ENCODE assay signal across 33 cellular contexts in genomic region chr2:170201262-170201661, GRCh38. TPM values are rescaled to one million over a fixed set of nuclear protein-coding genes. Genes with fewer than 3 reads are reported as not detected.
"Had no signal": no experiment of that assay in that cellular context is flagged by ENCODE, and none has a peak within 500 bp of the region (broad histone marks: within the 10 kb centered on the region; RNA-seq: fewer than 3 reads in every experiment).

No MANE protein-coding gene starts in this region.

- DNase-seq: activated CD4-positive, alpha-beta T cell treated with anti-CD3 and anti-CD28 coated beads, Interleukin-2, amount 50 U/mL, for 1 hour; activated CD4-positive, CD25-positive, alpha-beta regulatory T cell treated with anti-CD3 and anti-CD28 coated beads, Interleukin-2, amount 50 U/mL, for 72 hours; activated CD8-positive, alpha-beta T cell treated with anti-CD3 and anti-CD28 coated beads for 36 hours; activated gamma-delta T cell treated with Interleukin-2 at 50 U/mL for 16 hours; activated naive CD8-positive, alpha-beta T cell treated with anti-CD3 and anti-CD28 coated beads, Interleukin-2, amount 50 U/mL, for 24 hours; activated T-cell treated with anti-CD3 and anti-CD28 coated beads, Interleukin-2, amount 50 U/mL, for 4 hours; amygdala; central memory CD4-positive, alpha-beta T cell; foreskin fibroblast; head of caudate nucleus; immature natural killer cell; kidney; left colon; naive B cell; nephron progenitor cell; nucleus accumbens; pancreas; retina; stimulated activated CD4-positive, alpha-beta T cell treated with anti-CD3 and anti-CD28 coated beads, Interleukin-1b, Interleukin-23, amount 100 ng/mL, for 48 hours; stimulated activated CD4-positive, alpha-beta T cell treated with anti-CD3 and anti-CD28 coated beads, Interleukin-4, amount 100 ng/mL, for 4 hours; stimulated activated CD8-positive, alpha-beta memory T cell treated with anti-CD3 and anti-CD28 coated beads, Interleukin-4, amount 100 ng/mL, for 48 hours; stimulated activated naive CD8-positive, alpha-beta T cell treated with anti-CD3 and anti-CD28 coated beads, Interleukin-15, amount 100 ng/mL, for 72 hours; substantia nigra; uterus had no signal

- H3K36me3 ChIP-seq: breast epithelium, pancreas, prostate gland, uterus had no signal

- H3K27ac Mint-ChIP-seq: activated CD8-positive, alpha-beta T cell treated with anti-CD3 and anti-CD28 coated beads for 36 hours; activated naive CD4-positive, alpha-beta T cell treated with anti-CD3 and anti-CD28 coated beads, Interleukin-2, amount 50 U/mL, for 24 hours; activated naive CD8-positive, alpha-beta T cell treated with anti-CD3 and anti-CD28 coated beads, Interleukin-2, amount 50 U/mL, for 24 hours; activated T-helper 17 cell treated with anti-CD3 and anti-CD28 coated beads, Interleukin-2, amount 50 U/mL, for 72 hours; immature natural killer cell; mesothelial cell of epicardium; naive B cell; nephron progenitor cell; stimulated activated memory B cell treated with anti-CD40 and anti-IgM and Interleukin-4, amounts not matched to agents 10 μg/mL and 1 μg/mL and 100 μg/mL, for 72 hours; stimulated activated naive CD8-positive, alpha-beta T cell treated with anti-CD3 and anti-CD28 coated beads, Interleukin-15, amount 100 ng/mL, for 72 hours; type B pancreatic cell had no signal

- H3K9me3 Mint-ChIP-seq: activated CD8-positive, alpha-beta T cell treated with anti-CD3 and anti-CD28 coated beads for 36 hours; activated naive CD4-positive, alpha-beta T cell treated with anti-CD3 and anti-CD28 coated beads, Interleukin-2, amount 50 U/mL, for 24 hours; activated naive CD8-positive, alpha-beta T cell treated with anti-CD3 and anti-CD28 coated beads, Interleukin-2, amount 50 U/mL, for 24 hours; activated T-cell treated with anti-CD3 and anti-CD28 coated beads, Interleukin-2, amount 50 U/mL, for 4 hours; activated T-helper 17 cell treated with anti-CD3 and anti-CD28 coated beads, Interleukin-2, amount 50 U/mL, for 72 hours; mesothelial cell of epicardium; nephron progenitor cell; stimulated activated memory B cell treated with anti-CD40 and anti-IgM and Interleukin-4, amounts not matched to agents 10 μg/mL and 1 μg/mL and 100 μg/mL, for 72 hours; stimulated activated naive CD8-positive, alpha-beta T cell treated with anti-CD3 and anti-CD28 coated beads, Interleukin-15, amount 100 ng/mL, for 72 hours had no signal

- H3K4me1 ChIP-seq: breast epithelium, pancreas, prostate gland, uterus had no signal

- H3K4me3 ChIP-seq: breast epithelium, pancreas, prostate gland, smooth muscle cell, uterus had no signal

- H3K36me3 Mint-ChIP-seq: activated naive CD4-positive, alpha-beta T cell treated with anti-CD3 and anti-CD28 coated beads, Interleukin-2, amount 50 U/mL, for 24 hours; immature natural killer cell; naive B cell; stimulated activated memory B cell treated with anti-CD40 and anti-IgM and Interleukin-4, amounts not matched to agents 10 μg/mL and 1 μg/mL and 100 μg/mL, for 72 hours; type B pancreatic cell had no signal

- H3K27me3 ChIP-seq: breast epithelium, pancreas, uterus had no signal

- H3K9me3 ChIP-seq: breast epithelium, pancreas, prostate gland, uterus had no signal

- H3K27ac ChIP-seq: breast epithelium, pancreas, prostate gland, uterus had no signal

- H3K4me1 Mint-ChIP-seq: activated naive CD4-positive, alpha-beta T cell treated with anti-CD3 and anti-CD28 coated beads, Interleukin-2, amount 50 U/mL, for 24 hours; activated naive CD8-positive, alpha-beta T cell treated with anti-CD3 and anti-CD28 coated beads, Interleukin-2, amount 50 U/mL, for 24 hours; activated T-helper 17 cell treated with anti-CD3 and anti-CD28 coated beads, Interleukin-2, amount 50 U/mL, for 72 hours; immature natural killer cell; naive B cell; stimulated activated memory B cell treated with anti-CD40 and anti-IgM and Interleukin-4, amounts not matched to agents 10 μg/mL and 1 μg/mL and 100 μg/mL, for 72 hours; stimulated activated naive CD8-positive, alpha-beta T cell treated with anti-CD3 and anti-CD28 coated beads, Interleukin-15, amount 100 ng/mL, for 72 hours had no signal

- H3K27me3 Mint-ChIP-seq: type B pancreatic cell had no signal

- H3K4me3 Mint-ChIP-seq: activated CD8-positive, alpha-beta T cell treated with anti-CD3 and anti-CD28 coated beads for 36 hours; activated naive CD4-positive, alpha-beta T cell treated with anti-CD3 and anti-CD28 coated beads, Interleukin-2, amount 50 U/mL, for 24 hours; activated naive CD8-positive, alpha-beta T cell treated with anti-CD3 and anti-CD28 coated beads, Interleukin-2, amount 50 U/mL, for 24 hours; activated T-cell treated with anti-CD3 and anti-CD28 coated beads, Interleukin-2, amount 50 U/mL, for 4 hours; activated T-helper 17 cell treated with anti-CD3 and anti-CD28 coated beads, Interleukin-2, amount 50 U/mL, for 72 hours; immature natural killer cell; mesothelial cell of epicardium; naive B cell; nephron progenitor cell; stimulated activated memory B cell treated with anti-CD40 and anti-IgM and Interleukin-4, amounts not matched to agents 10 μg/mL and 1 μg/mL and 100 μg/mL, for 72 hours; stimulated activated naive CD8-positive, alpha-beta T cell treated with anti-CD3 and anti-CD28 coated beads, Interleukin-15, amount 100 ng/mL, for 72 hours; type B pancreatic cell had no signal

- ATAC-seq: activated CD8-positive, alpha-beta T cell treated with anti-CD3 and anti-CD28 coated beads for 36 hours; activated naive CD8-positive, alpha-beta T cell treated with anti-CD3 and anti-CD28 coated beads, Interleukin-2, amount 50 U/mL, for 24 hours; activated T-cell treated with anti-CD3 and anti-CD28 coated beads, Interleukin-2, amount 50 U/mL, for 4 hours; activated T-helper 17 cell treated with anti-CD3 and anti-CD28 coated beads, Interleukin-2, amount 50 U/mL, for 72 hours; esophagus mucosa; left colon; pancreas; stimulated activated memory B cell treated with anti-CD40 and anti-IgM and Interleukin-4, amounts not matched to agents 10 μg/mL and 1 μg/mL and 100 μg/mL, for 72 hours; stimulated activated naive CD8-positive, alpha-beta T cell treated with anti-CD3 and anti-CD28 coated beads, Interleukin-15, amount 100 ng/mL, for 72 hours had no signal

RNA-seq across cellular contexts. Expression of gene MYO3B, which starts 23.3 kb away (rescaled TPM):
- polyA plus RNA-seq: immature natural killer cell had no signal
